In the genomic region with DNA sequence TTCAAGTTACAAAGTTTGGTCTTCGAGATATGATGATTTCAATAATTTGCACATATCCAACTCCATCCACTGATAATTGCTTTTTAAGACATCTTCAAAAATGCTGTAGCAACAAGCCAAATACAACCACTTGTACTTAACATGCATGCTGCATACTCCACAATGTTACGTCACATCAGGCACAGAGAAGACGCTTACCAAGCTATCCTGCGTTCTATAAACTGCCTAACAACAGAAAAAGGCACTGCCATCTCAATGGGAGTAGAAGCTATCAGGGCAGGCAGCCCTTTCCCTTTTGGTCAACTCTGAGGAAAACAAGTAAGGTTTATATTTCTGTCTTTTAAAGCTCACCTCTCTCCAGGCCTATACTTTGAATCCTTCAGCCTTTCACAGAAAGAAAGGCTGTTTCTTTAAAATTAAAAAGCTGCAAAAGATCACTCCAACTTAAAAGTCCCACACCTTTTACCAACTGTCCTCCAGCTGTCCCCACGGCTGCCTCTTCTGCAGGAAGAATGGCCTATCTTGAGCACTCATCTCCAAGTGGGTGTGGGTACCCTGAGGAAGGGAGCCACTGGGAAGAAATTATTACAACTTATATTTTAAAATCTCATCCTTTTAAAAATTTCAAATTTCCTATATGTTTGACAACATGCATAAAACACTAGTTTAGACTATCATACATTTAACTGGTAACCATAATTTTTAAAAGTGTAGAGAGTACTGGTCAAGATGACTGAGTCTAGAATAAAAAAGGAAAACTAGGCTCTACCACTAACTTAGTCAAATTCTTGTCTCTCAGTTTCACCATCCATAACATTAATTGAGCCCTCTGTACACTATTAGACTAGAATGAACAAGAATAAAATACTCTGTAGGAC, we compare ENCODE assay signal across 1 cellular context.
TF ChIP-seq lines count a peak whose summit lies in the region.

No MANE protein-coding gene starts in this region.

TF ChIP-seq in HEK293, 187 proteins besides CTCF, POLR2A, EP300 and RAD21 (continued from another document):
- TF ChIP-seq, protein P1, sequence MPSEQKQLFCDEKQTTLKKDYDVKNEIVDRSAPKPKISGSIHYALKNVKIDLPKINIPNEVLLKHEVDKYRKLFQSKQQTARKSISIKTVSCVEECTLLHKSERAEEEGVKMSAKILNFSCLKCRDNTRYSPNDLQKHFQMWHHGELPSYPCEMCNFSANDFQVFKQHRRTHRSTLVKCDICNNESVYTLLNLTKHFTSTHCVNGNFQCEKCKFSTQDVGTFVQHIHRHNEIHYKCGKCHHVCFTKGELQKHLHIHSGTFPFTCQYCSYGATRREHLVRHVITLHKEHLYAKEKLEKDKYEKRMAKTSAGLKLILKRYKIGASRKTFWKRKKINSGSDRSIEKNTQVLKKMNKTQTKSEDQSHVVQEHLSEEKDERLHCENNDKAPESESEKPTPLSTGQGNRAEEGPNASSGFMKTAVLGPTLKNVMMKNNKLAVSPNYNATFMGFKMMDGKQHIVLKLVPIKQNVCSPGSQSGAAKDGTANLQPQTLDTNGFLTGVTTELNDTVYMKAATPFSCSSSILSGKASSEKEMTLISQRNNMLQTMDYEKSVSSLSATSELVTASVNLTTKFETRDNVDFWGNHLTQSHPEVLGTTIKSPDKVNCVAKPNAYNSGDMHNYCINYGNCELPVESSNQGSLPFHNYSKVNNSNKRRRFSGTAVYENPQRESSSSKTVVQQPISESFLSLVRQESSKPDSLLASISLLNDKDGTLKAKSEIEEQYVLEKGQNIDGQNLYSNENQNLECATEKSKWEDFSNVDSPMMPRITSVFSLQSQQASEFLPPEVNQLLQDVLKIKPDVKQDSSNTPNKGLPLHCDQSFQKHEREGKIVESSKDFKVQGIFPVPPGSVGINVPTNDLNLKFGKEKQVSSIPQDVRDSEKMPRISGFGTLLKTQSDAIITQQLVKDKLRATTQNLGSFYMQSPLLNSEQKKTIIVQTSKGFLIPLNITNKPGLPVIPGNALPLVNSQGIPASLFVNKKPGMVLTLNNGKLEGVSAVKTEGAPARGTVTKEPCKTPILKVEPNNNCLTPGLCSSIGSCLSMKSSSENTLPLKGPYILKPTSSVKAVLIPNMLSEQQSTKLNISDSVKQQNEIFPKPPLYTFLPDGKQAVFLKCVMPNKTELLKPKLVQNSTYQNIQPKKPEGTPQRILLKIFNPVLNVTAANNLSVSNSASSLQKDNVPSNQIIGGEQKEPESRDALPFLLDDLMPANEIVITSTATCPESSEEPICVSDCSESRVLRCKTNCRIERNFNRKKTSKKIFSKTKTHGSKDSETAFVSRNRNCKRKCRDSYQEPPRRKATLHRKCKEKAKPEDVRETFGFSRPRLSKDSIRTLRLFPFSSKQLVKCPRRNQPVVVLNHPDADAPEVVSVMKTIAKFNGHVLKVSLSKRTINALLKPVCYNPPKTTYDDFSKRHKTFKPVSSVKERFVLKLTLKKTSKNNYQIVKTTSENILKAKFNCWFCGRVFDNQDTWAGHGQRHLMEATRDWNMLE (tag by site-specific recombination; conservative IDR thresholded peaks at IDR 0.05; ENCODE audit: low read depth), result no peak
- no peak for TF ChIP-seq ZNF544 (tag by site-specific recombination; IDR thresholded peaks at IDR 0.05)
- TF ChIP-seq SALL2 (tag by site-specific recombination; IDR thresholded peaks at IDR 0.05; ENCODE audit: borderline replicate concordance), result no peak
- no peak for TF ChIP-seq ZNF221 (tag by site-specific recombination; IDR thresholded peaks at IDR 0.05; ENCODE audit: borderline replicate concordance)
- no peak for TF ChIP-seq ZFP41 (tag by site-specific recombination; IDR thresholded peaks at IDR 0.05; ENCODE audit: borderline replicate concordance)
- TF ChIP-seq SCRT2 (tag by site-specific recombination; IDR thresholded peaks at IDR 0.05), result peak; percentile 82
- TF ChIP-seq ZBTB17 (tag by site-specific recombination; IDR thresholded peaks at IDR 0.05), result peak; percentile 18; the same call in 1 of the 2 replicates
- no peak for TF ChIP-seq KLF8 (tag by site-specific recombination; IDR thresholded peaks at IDR 0.05)
- TF ChIP-seq ZNF629 (tag by site-specific recombination; IDR thresholded peaks at IDR 0.05), result peak; percentile 84
- 0 out of 2 replicates have a peak, but pooled peaks have one; percentile 16 for TF ChIP-seq ZNF366 (tag by site-specific recombination; conservative IDR thresholded peaks at IDR 0.05)
- TF ChIP-seq, protein P2, sequence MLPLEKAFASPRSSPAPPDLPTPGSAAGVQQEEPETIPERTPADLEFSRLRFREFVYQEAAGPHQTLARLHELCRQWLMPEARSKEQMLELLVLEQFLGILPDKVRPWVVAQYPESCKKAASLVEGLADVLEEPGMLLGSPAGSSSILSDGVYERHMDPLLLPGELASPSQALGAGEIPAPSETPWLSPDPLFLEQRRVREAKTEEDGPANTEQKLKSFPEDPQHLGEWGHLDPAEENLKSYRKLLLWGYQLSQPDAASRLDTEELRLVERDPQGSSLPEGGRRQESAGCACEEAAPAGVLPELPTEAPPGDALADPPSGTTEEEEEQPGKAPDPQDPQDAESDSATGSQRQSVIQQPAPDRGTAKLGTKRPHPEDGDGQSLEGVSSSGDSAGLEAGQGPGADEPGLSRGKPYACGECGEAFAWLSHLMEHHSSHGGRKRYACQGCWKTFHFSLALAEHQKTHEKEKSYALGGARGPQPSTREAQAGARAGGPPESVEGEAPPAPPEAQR (tag by site-specific recombination; IDR thresholded peaks at IDR 0.05), result no peak
- TF ChIP-seq ZNF335 (tag by site-specific recombination; conservative IDR thresholded peaks at IDR 0.05), result peak; percentile 84
- TF ChIP-seq, protein P3, sequence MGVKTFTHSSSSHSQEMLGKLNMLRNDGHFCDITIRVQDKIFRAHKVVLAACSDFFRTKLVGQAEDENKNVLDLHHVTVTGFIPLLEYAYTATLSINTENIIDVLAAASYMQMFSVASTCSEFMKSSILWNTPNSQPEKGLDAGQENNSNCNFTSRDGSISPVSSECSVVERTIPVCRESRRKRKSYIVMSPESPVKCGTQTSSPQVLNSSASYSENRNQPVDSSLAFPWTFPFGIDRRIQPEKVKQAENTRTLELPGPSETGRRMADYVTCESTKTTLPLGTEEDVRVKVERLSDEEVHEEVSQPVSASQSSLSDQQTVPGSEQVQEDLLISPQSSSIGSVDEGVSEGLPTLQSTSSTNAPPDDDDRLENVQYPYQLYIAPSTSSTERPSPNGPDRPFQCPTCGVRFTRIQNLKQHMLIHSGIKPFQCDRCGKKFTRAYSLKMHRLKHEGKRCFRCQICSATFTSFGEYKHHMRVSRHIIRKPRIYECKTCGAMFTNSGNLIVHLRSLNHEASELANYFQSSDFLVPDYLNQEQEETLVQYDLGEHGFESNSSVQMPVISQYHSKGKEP (tag by site-specific recombination; IDR thresholded peaks at IDR 0.05), result peak; percentile 47
- TF ChIP-seq ZNF404 (tag by site-specific recombination; IDR thresholded peaks at IDR 0.05), result no peak
- TF ChIP-seq ZEB2 (tag by site-specific recombination; IDR thresholded peaks at IDR 0.05), result no peak
- TF ChIP-seq ZNF169 (tag by site-specific recombination; IDR thresholded peaks at IDR 0.05), result no peak
- no peak for TF ChIP-seq ZBTB49 (tag by site-specific recombination; IDR thresholded peaks at IDR 0.05; ENCODE audit: low read depth)
- no peak for TF ChIP-seq SP3 (tag by site-specific recombination; IDR thresholded peaks at IDR 0.05)
- no peak for TF ChIP-seq ZSCAN23 (tag by site-specific recombination; IDR thresholded peaks at IDR 0.05)
